15 cellular contexts compared by ENCODE assay signal in genomic region chr3:152285509-152285908, GRCh38. TPM values are rescaled to one million over a fixed set of nuclear protein-coding genes. Genes with fewer than 3 reads are reported as not detected.
DNase-seq lines count a peak whose midpoint lies in the region; ATAC-seq and TF ChIP-seq lines count a peak whose summit lies in the region.
"Had no signal": no experiment of that assay in that cellular context is flagged by ENCODE, and none has a peak within 500 bp of the region (broad histone marks: within the 10 kb centered on the region; RNA-seq: fewer than 3 reads in every experiment).

No MANE protein-coding gene starts in this region.

- H3K9me3 ChIP-seq in ascending aorta (no peaks in the 10 kb centered on the region), endodermal cell (ENCODE audit: control insufficient read depth, low read length) (no peaks in the 10 kb centered on the region)

- no peaks in the 10 kb centered on the region for H3K27me3 Mint-ChIP-seq in activated T-cell treated with anti-CD3 and anti-CD28 coated beads, Interleukin-2, amount 50 U/mL, for 4 hours (ENCODE audit: low read depth)
- no peaks in the 10 kb centered on the region for H3K27me3 Mint-ChIP-seq in stimulated activated naive B cell treated with anti-CD40 and anti-IgM and Interleukin-4, amounts not matched to agents 10 μg/mL and 1 μg/mL and 100 μg/mL, for 72 hours
- H3K27me3 Mint-ChIP-seq in endodermal cell (ENCODE audit: insufficient read depth) = peaks cover 41% of the 10 kb centered on the region
- H3K27me3 Mint-ChIP-seq: stimulated activated memory B cell treated with anti-CD40 and anti-IgM and Interleukin-4, amounts not matched to agents 10 μg/mL and 1 μg/mL and 100 μg/mL, for 72 hours had no signal

- 96 to 98% methylated on average over 4 to 5 of the region's 5 CpGs for WGBS in endodermal cell (ENCODE audit: insufficient coverage in 1 of 2, insufficient read length in 1 of 2), 2 experiments

- H3K4me1 Mint-ChIP-seq in activated T-cell treated with anti-CD3 and anti-CD28 coated beads, Interleukin-2, amount 50 U/mL, for 4 hours (ENCODE audit: low read depth) = peaks cover 77% of the 10 kb centered on the region
- peaks cover 33 to 75% of the 10 kb centered on the region in 2 donors for H3K4me1 Mint-ChIP-seq in stimulated activated naive B cell treated with anti-CD40 and anti-IgM and Interleukin-4, amounts not matched to agents 10 μg/mL and 1 μg/mL and 100 μg/mL, for 72 hours
- H3K4me1 Mint-ChIP-seq in endodermal cell = peaks cover 9% of the 10 kb centered on the region

- ATAC-seq in activated T-cell treated with anti-CD3 and anti-CD28 coated beads, Interleukin-2, amount 50 U/mL, for 4 hours = no peak
- ATAC-seq in stimulated activated naive B cell treated with anti-CD40 and anti-IgM and Interleukin-4, amounts not matched to agents 10 μg/mL and 1 μg/mL and 100 μg/mL, for 72 hours (replicated peaks) = no peak
- no peak for ATAC-seq in GM21515 (IDR thresholded peaks at IDR 0.05; ENCODE audit: unreplicated experiment)
- ATAC-seq: left ventricle myocardium superior; SK-N-SH treated with all-trans-retinoic acid at 6 μM for 48 hours; stimulated activated memory B cell treated with anti-CD40 and anti-IgM and Interleukin-4, amounts not matched to agents 10 μg/mL and 1 μg/mL and 100 μg/mL, for 72 hours had no signal

- H3K36me3 ChIP-seq in ascending aorta (no peaks in the 10 kb centered on the region), endodermal cell (ENCODE audit: control insufficient read depth, insufficient read depth, low read length) (no peaks in the 10 kb centered on the region)
- H3K36me3 ChIP-seq: WERI-Rb-1 had no signal

- no peak overlapping the region for H3K9ac ChIP-seq in endodermal cell (ENCODE audit: extremely low read depth, low read length, poor library complexity, severe bottlenecking)

- TF ChIP-seq CTCF in ascending aorta (IDR thresholded peaks at IDR 0.05) = no peak
- no peak for TF ChIP-seq CTCF in endodermal cell (conservative IDR thresholded peaks at IDR 0.05)

- peak overlapping the region; percentile 27 to 78 for H3K27ac ChIP-seq in ascending aorta
- H3K27ac ChIP-seq in endodermal cell (ENCODE audit: low read depth, low read length) = no peak overlapping the region
- H3K27ac ChIP-seq: WERI-Rb-1 had no signal

- DNase-seq in activated T-cell treated with anti-CD3 and anti-CD28 coated beads, Interleukin-2, amount 50 U/mL, for 4 hours = no peak
- no peak for DNase-seq in activated T-cell treated with anti-CD3 and anti-CD28 coated beads, Interleukin-2, amount 50 U/mL, for 1 hour
- DNase-seq in MV-4-11 (lab: John Stamatoyannopoulos, UW) = peak; percentile 49
- no peak for DNase-seq in ascending aorta (ENCODE audit: low spot score in 2 of 2)
- no peak for DNase-seq in stimulated activated naive B cell treated with anti-CD40 and anti-IgM and Interleukin-4, amounts not matched to agents 10 μg/mL and 1 μg/mL and 100 μg/mL, for 72 hours
- no peak for DNase-seq in NCI-H446 treated with DMSO at 0.1 percent for 48 hours (lab: John Stamatoyannopoulos, UW)
- no peak for DNase-seq in endodermal cell
- DNase-seq: ACHN, left ventricle myocardium superior, NCI-H1105 treated with DMSO at 0.1 percent for 48 hours, NCI-H774, WERI-Rb-1 had no signal

- intact Hi-C loops in ascending aorta (cut with DNase I) = no loop called here

- peaks cover 11% of the 10 kb centered on the region for H3K36me3 Mint-ChIP-seq in activated T-cell treated with anti-CD3 and anti-CD28 coated beads, Interleukin-2, amount 50 U/mL, for 4 hours (ENCODE audit: insufficient read depth)
- H3K36me3 Mint-ChIP-seq in stimulated activated naive B cell treated with anti-CD40 and anti-IgM and Interleukin-4, amounts not matched to agents 10 μg/mL and 1 μg/mL and 100 μg/mL, for 72 hours = peaks cover 17 to 28% of the 10 kb centered on the region in 2 donors
- H3K36me3 Mint-ChIP-seq in endodermal cell (ENCODE audit: low read depth) = no peaks in the 10 kb centered on the region

- H3K4me1 ChIP-seq in ascending aorta (peaks cover 15 to 60% of the 10 kb centered on the region in 2 donors), endodermal cell (ENCODE audit: control insufficient read depth, insufficient read depth, low read length) (peaks cover 6% of the 10 kb centered on the region)

- peak overlapping the region; percentile 68 for H3K4me3 Mint-ChIP-seq in activated T-cell treated with anti-CD3 and anti-CD28 coated beads, Interleukin-2, amount 50 U/mL, for 4 hours
- H3K4me3 Mint-ChIP-seq in stimulated activated naive B cell treated with anti-CD40 and anti-IgM and Interleukin-4, amounts not matched to agents 10 μg/mL and 1 μg/mL and 100 μg/mL, for 72 hours = peak overlapping the region in 1 of 2 donors; percentile 16
- no peak overlapping the region for H3K4me3 Mint-ChIP-seq in endodermal cell

- peak overlapping the region in 1 of 2 donors; percentile 42 for H3K4me3 ChIP-seq in ascending aorta
- no peak overlapping the region for H3K4me3 ChIP-seq in endodermal cell (ENCODE audit: low read length)

- peak overlapping the region; percentile 42 for H3K27ac Mint-ChIP-seq in stimulated activated naive B cell treated with anti-CD40 and anti-IgM and Interleukin-4, amounts not matched to agents 10 μg/mL and 1 μg/mL and 100 μg/mL, for 72 hours
- no peak overlapping the region for H3K27ac Mint-ChIP-seq in endodermal cell
- H3K27ac Mint-ChIP-seq: stimulated activated memory B cell treated with anti-CD40 and anti-IgM and Interleukin-4, amounts not matched to agents 10 μg/mL and 1 μg/mL and 100 μg/mL, for 72 hours had no signal

- no peaks in the 10 kb centered on the region for H3K27me3 ChIP-seq in ascending aorta
- peaks cover 70% of the 10 kb centered on the region for H3K27me3 ChIP-seq in endodermal cell (ENCODE audit: control insufficient read depth, insufficient read depth, low read length, poor library complexity, severe bottlenecking)

- H3K9me3 Mint-ChIP-seq in activated T-cell treated with anti-CD3 and anti-CD28 coated beads, Interleukin-2, amount 50 U/mL, for 4 hours = no peaks in the 10 kb centered on the region
- no peaks in the 10 kb centered on the region for H3K9me3 Mint-ChIP-seq in stimulated activated naive B cell treated with anti-CD40 and anti-IgM and Interleukin-4, amounts not matched to agents 10 μg/mL and 1 μg/mL and 100 μg/mL, for 72 hours
- no peaks in the 10 kb centered on the region for H3K9me3 Mint-ChIP-seq in endodermal cell
- H3K9me3 Mint-ChIP-seq: stimulated activated memory B cell treated with anti-CD40 and anti-IgM and Interleukin-4, amounts not matched to agents 10 μg/mL and 1 μg/mL and 100 μg/mL, for 72 hours had no signal

RNA-seq across cellular contexts. Expression of gene MBNL1, which starts 16.8 kb away (rescaled TPM):
- total RNA-seq in activated T-cell treated with anti-CD3 and anti-CD28 coated beads, Interleukin-2, amount 50 U/mL, for 4 hours = 100 to 1,000 TPM; 343 to 376 (median 347) TPM
- total RNA-seq in ascending aorta = 350 TPM
- total RNA-seq in endodermal cell = 1 to 10 TPM; 1.3 to 4.9 TPM
- 15.2 TPM for polyA plus RNA-seq in endodermal cell (2013, experiment 1 of 2)
- 13.7 TPM for polyA plus RNA-seq in endodermal cell (2013, experiment 2 of 2)

Comparison
In these comparisons a context has a peak if more than half of its experiments do, and no peak if none do; other contexts are left out.
1. RNA of gene MBNL1, which starts 16.8 kb away (total RNA-seq): 350 TPM in ascending aorta (single experiment) and 343 to 376 TPM in activated T-cell treated with anti-CD3 and anti-CD28 coated beads, Interleukin-2, amount 50 U/mL, for 4 hours; 1.3 to 4.9 TPM in endodermal cell; every median in the first group is over 10 times any median in the second.